Comparison of ENCODE assay signal across 1 cellular context in genomic region chrX:48782795-48783194, GRCh38.
TF ChIP-seq lines count a peak whose summit lies in the region.

No MANE protein-coding gene starts in this region.

TF ChIP-seq in K562, 482 proteins besides CTCF, POLR2A, EP300 and RAD21 (continued from another document and continues in another):
- TF ChIP-seq REST (CRISPR knock-in tag; IDR thresholded peaks at IDR 0.05; ENCODE audit: low read depth) (no peak; the same call in 1 of the 2 replicates), HDAC2 (IDR thresholded peaks at IDR 0.05) (peak; percentile 92), HSF4 (CRISPR knock-in tag; IDR thresholded peaks at IDR 0.05; ENCODE audit: borderline replicate concordance) (no peak), MGA (IDR thresholded peaks at IDR 0.05) (no peak), E2F1 (CRISPR knock-in tag; IDR thresholded peaks at IDR 0.05) (no peak), ZBTB5 (IDR thresholded peaks at IDR 0.05) (no peak), HNRNPLL (IDR thresholded peaks at IDR 0.05; ENCODE audit: low read depth, low read length, poor library complexity, severe bottlenecking) (no peak), JUND (IDR thresholded peaks at IDR 0.05; ENCODE audit: borderline replicate concordance, low read depth, low read length) (peak; percentile 65), JUND (tag; IDR thresholded peaks at IDR 0.05; ENCODE audit: borderline replicate concordance, low read depth, low read length) (no peak; the same call in 2 of the 3 replicates), NEUROD1 (IDR thresholded peaks at IDR 0.05; ENCODE audit: borderline replicate concordance, low read depth, low read length, partially characterized antibody) (peak; percentile 94), CBX3 (IDR thresholded peaks at IDR 0.05; ENCODE audit: borderline replicate concordance in 1 of 2, low read length in 2 of 2) (peak in 1 of 2 experiments; percentile 24; a peak in 1 of 3 replicates), ZNF766 (CRISPR knock-in tag; conservative IDR thresholded peaks at IDR 0.05) (peak; percentile 83), SNIP1 (IDR thresholded peaks at IDR 0.05; ENCODE audit: low read depth) (no peak), DDX20 (tag; IDR thresholded peaks at IDR 0.05; ENCODE audit: low read depth) (no peak), ZNF197 (CRISPR knock-in tag; IDR thresholded peaks at IDR 0.05; ENCODE audit: low read depth) (no peak), FOXM1 (IDR thresholded peaks at IDR 0.05; ENCODE audit: low read depth) (peak; percentile 89), FOXM1 (CRISPR knock-in tag; IDR thresholded peaks at IDR 0.05; ENCODE audit: low read depth) (no peak), CSDE1 (IDR thresholded peaks at IDR 0.05) (no peak), HOXB6 (CRISPR knock-in tag; IDR thresholded peaks at IDR 0.05; ENCODE audit: borderline replicate concordance) (no peak), HDAC6 (IDR thresholded peaks at IDR 0.05; ENCODE audit: low read depth, low read length) (no peak), MLX (CRISPR knock-in tag; conservative IDR thresholded peaks at IDR 0.05) (no peak), TGIF2 (CRISPR knock-in tag; IDR thresholded peaks at IDR 0.05) (no peak), GABPB2 (CRISPR knock-in tag; conservative IDR thresholded peaks at IDR 0.05) (no peak), SP2 (IDR thresholded peaks at IDR 0.05; ENCODE audit: extremely low read depth, low read depth, low read length, poor library complexity, severe bottlenecking) (no peak), TARDBP (IDR thresholded peaks at IDR 0.05) (no peak), NFATC3 (IDR thresholded peaks at IDR 0.05) (no peak), ARID1B (IDR thresholded peaks at IDR 0.05) (peak; percentile 97), ZNF696 (CRISPR knock-in tag; conservative IDR thresholded peaks at IDR 0.05) (no peak), ESRRB (CRISPR knock-in tag; IDR thresholded peaks at IDR 0.05; ENCODE audit: borderline replicate concordance) (no peak), RBM39 (optimal IDR thresholded peaks at IDR 0.05; ENCODE audit: low read depth, low read length) (no peak), HNRNPK (IDR thresholded peaks at IDR 0.05; ENCODE audit: low read depth, low read length, poor library complexity, severe bottlenecking) (no peak), E2F6 (IDR thresholded peaks at IDR 0.05; ENCODE audit: borderline replicate concordance in 1 of 2, extremely low read depth in 1 of 2, insufficient read depth in 1 of 2, insufficient read length in 1 of 2, low read depth in 1 of 2, low read length in 1 of 2, poor library complexity in 1 of 2, severe bottlenecking in 1 of 2) (peak in 1 of 2 experiments; percentile 36), PCBP1 (IDR thresholded peaks at IDR 0.05; ENCODE audit: low read depth, low read length, poor library complexity, severe bottlenecking) (peak; percentile 60), CAMTA2 (CRISPR knock-in tag; conservative IDR thresholded peaks at IDR 0.05) (no peak), HMBOX1 (IDR thresholded peaks at IDR 0.05) (no peak), FOXK1 (CRISPR knock-in tag; IDR thresholded peaks at IDR 0.05; ENCODE audit: borderline replicate concordance) (no peak), ZNF41 (CRISPR knock-in tag; conservative IDR thresholded peaks at IDR 0.05) (no peak), MYNN (IDR thresholded peaks at IDR 0.05) (peak; percentile 91), MYNN (CRISPR knock-in tag; IDR thresholded peaks at IDR 0.05) (no peak), ZNF449 (CRISPR knock-in tag; IDR thresholded peaks at IDR 0.05) (no peak), PRMT5 (CRISPR knock-in tag; IDR thresholded peaks at IDR 0.05) (no peak)
